In the genomic region with DNA sequence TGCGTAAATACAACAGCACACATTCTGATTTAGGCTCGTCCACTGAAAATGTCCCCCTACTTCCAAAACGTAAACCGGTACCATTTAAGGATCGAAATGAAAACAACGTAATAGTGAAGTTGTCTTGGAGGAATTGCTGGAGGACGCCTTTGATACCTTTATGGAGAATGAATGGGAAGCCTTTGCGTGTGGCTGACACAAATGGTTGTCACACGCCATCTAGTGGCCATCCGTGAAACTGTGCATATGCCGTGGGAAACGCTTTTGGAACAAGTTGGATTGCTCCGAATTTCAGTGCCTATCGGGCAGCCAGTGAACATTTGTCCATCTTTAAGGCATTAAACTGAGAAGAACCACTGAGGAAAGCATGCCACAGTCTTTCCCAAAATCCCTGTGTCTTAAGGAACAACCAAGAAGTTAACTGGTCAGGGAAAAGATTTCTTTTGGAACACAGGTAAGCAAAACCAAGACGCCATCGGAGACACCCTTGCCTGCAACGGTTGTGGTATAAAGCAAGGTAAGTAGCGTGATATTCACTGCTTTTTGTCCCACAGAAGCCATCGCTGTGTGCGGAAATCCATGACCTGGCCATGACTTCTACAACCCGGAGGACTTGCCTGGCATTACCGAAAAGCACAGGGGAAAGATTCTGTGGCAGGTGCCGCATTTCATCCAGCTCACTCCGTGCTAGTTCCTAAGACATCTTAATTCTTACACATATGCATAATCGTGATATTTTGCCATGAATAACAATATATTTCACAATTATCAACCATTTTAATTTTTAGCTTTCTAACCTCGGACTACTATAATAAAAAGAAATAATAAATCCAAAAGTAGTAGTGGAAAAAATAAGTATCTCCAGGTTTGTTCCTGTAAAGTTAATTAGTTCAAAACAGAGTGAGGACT, we compare ENCODE assay signal across 8 cellular contexts.
DNase-seq lines count a peak whose midpoint lies in the region; ATAC-seq and TF ChIP-seq lines count a peak whose summit lies in the region.

No MANE protein-coding gene starts in this region.

- H2BK12ac ChIP-seq in neuronal stem cell (ENCODE audit: low read length): no peak overlapping the region

- ATAC-seq in HG02970 (IDR thresholded peaks at IDR 0.05; ENCODE audit: low FRiP score, unreplicated experiment): no peak

- H3K36me3 ChIP-seq in Peyer's patch (no peaks in the 10 kb centered on the region), neuronal stem cell (replicated peaks in 1 of 2; ENCODE audit: control insufficient read depth in 2 of 2, insufficient read depth in 2 of 2, low read length in 2 of 2) (no peaks in the 10 kb centered on the region)

- no peak overlapping the region for H2BK15ac ChIP-seq in neuronal stem cell (ENCODE audit: low read length)

- H2BK5ac ChIP-seq in neuronal stem cell (ENCODE audit: low read length): no peak overlapping the region

- DNase-seq in ELF-1 (ENCODE audit: low read depth, low spot score): peak; percentile 87
- DNase-seq in KG1 (lab: John Stamatoyannopoulos, UW): peak; percentile 42
- DNase-seq in Peyer's patch: peak; percentile 55 to 91 (median 75)
- peak; percentile 35 to 44 for DNase-seq in activated T-helper 1 cell treated with anti-CD3 and anti-CD28 coated beads, Interleukin-2, amount 50 U/mL, for 16 hours (ENCODE audit: low read depth in 1 of 2, low spot score in 1 of 2)
- peak; percentile 69 to 91 for DNase-seq in foreskin fibroblast
- DNase-seq in neuronal stem cell (ENCODE audit: low spot score): peak; percentile 90
- peak; percentile 97 for DNase-seq in superior temporal gyrus (ENCODE audit: extremely low spot score)

- no peak overlapping the region for H3K4me2 ChIP-seq in neuronal stem cell (ENCODE audit: insufficient read depth, low read length, poor library complexity, severe bottlenecking)

- no peak overlapping the region for H4K8ac ChIP-seq in neuronal stem cell (ENCODE audit: low read depth, low read length)

- H3K9me3 ChIP-seq in Peyer's patch (no peaks in the 10 kb centered on the region), neuronal stem cell (replicated peaks in 1 of 2; ENCODE audit: control insufficient read depth in 2 of 2, insufficient read depth in 1 of 2, low read depth in 1 of 2, low read length in 2 of 2) (no peaks in the 10 kb centered on the region)

- no peak overlapping the region for H4K91ac ChIP-seq in neuronal stem cell (ENCODE audit: low read depth, low read length, poor library complexity)

- no peak overlapping the region for H3K4ac ChIP-seq in neuronal stem cell (ENCODE audit: low read length)

- no peak for TF ChIP-seq POLR2A in Peyer's patch (IDR thresholded peaks at IDR 0.05)

- H3K23ac ChIP-seq in neuronal stem cell (ENCODE audit: low read depth, low read length, poor library complexity): no peak overlapping the region

- H3K18ac ChIP-seq in neuronal stem cell (ENCODE audit: low read length): no peak overlapping the region

- H3K9ac ChIP-seq in neuronal stem cell (ENCODE audit: low read depth, low read length, poor library complexity): no peak overlapping the region

- no peak overlapping the region for H2AFZ ChIP-seq in neuronal stem cell (ENCODE audit: low read length)

- no peaks in the 10 kb centered on the region for H3K27me3 ChIP-seq in Peyer's patch
- H3K27me3 ChIP-seq in neuronal stem cell (ENCODE audit: control insufficient read depth in 3 of 3, insufficient read depth in 3 of 3, low read depth in 1 of 3, low read length in 3 of 3): peaks cover 0 to 83% (median 3%) of the 10 kb centered on the region in 3 experiments

- TF ChIP-seq CTCF in Peyer's patch (IDR thresholded peaks at IDR 0.05) (peak; percentile 66 to 94 (median 89)), foreskin fibroblast (IDR thresholded peaks at IDR 0.05; ENCODE audit: low read depth, low read length) (peak; percentile 88)

- no peak overlapping the region for H2BK120ac ChIP-seq in neuronal stem cell (ENCODE audit: low read depth, low read length)

- H3K4me3 ChIP-seq in Peyer's patch: no peak overlapping the region
- no peak overlapping the region for H3K4me3 ChIP-seq in foreskin fibroblast (ENCODE audit: low read depth in 1 of 2, low read length in 2 of 2)
- H3K4me3 ChIP-seq in neuronal stem cell (ENCODE audit: low read length in 2 of 2): no peak overlapping the region

- no peaks in the 10 kb centered on the region for H3K79me1 ChIP-seq in neuronal stem cell (ENCODE audit: low read depth, low read length)

- WGBS in neuronal stem cell (ENCODE audit: extremely low coverage in 2 of 2, insufficient read length in 2 of 2, insufficient replicate concordance in 1 of 2), 2 donors: 100% methylated on average over 2 of the region's 26 CpGs; no CpG with 5 or more reads in 1 of the 2 donors

- H3K4me1 ChIP-seq in Peyer's patch (no peaks in the 10 kb centered on the region), neuronal stem cell (ENCODE audit: control insufficient read depth in 2 of 2, insufficient read depth in 1 of 2, low read depth in 1 of 2, low read length in 2 of 2) (peaks cover 0 to 10% of the 10 kb centered on the region in 2 donors)

- H3K27ac ChIP-seq in Peyer's patch (no peak overlapping the region), neuronal stem cell (replicated peaks; ENCODE audit: low read length) (no peak overlapping the region)

- no peak overlapping the region for H2AK5ac ChIP-seq in neuronal stem cell (ENCODE audit: low read depth, low read length)

- H3K14ac ChIP-seq in neuronal stem cell (ENCODE audit: low read length): no peak overlapping the region

Comparison
In these comparisons a context has a peak if more than half of its experiments do, and no peak if none do; other contexts are left out.
1. DNase-seq: peak in every context shown above with its lines; median percentile 97 in superior temporal gyrus; 90 in neuronal stem cell; 87 in ELF-1; 80 in foreskin fibroblast; 75 in Peyer's patch; 42 in KG1; 40 in activated T-helper 1 cell treated with anti-CD3 and anti-CD28 coated beads, Interleukin-2, amount 50 U/mL, for 16 hours.